Comparison of ENCODE assay signal across 8 cellular contexts in the genomic region with DNA sequence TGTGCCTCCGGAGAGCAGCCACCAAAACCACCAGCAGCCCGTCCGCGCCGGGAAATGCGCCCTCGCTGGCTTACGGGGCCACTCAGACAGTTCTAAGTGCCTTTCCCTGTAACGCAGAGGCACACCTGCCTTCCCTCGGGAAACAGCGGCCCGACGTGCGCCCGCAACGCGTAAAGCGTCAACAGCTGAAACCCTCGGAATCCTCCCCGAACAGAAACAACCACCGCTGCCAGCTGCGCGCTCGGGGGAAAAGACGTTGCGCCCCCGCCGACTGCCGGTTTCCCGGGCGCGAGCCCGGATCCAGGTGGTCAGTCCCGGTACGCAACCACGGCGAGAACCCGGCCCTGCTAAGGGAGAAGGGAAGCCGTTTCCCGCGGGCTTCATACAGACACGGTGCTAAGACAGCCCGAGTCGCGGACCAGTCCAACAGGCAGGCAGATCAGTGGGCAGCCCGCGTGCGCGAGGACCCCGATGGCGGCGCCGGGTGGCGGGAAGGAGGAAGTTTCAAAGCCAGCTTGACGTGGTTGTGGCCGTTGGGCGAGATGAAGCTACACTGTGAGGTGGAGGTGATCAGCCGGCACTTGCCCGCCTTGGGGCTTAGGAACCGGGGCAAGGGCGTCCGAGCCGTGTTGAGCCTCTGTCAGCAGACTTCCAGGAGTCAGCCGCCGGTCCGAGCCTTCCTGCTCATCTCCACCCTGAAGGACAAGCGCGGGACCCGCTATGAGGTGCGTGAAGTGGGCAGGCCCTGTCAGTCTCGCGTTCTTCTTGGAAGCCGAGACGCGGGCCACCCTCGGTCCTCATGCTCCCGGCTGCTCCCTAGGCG. TPM values are rescaled to one million over a fixed set of nuclear protein-coding genes. Genes with fewer than 3 reads are reported as not detected.
DNase-seq lines count a peak whose midpoint lies in the region; ATAC-seq and TF ChIP-seq lines count a peak whose summit lies in the region.

A gene with protein sequence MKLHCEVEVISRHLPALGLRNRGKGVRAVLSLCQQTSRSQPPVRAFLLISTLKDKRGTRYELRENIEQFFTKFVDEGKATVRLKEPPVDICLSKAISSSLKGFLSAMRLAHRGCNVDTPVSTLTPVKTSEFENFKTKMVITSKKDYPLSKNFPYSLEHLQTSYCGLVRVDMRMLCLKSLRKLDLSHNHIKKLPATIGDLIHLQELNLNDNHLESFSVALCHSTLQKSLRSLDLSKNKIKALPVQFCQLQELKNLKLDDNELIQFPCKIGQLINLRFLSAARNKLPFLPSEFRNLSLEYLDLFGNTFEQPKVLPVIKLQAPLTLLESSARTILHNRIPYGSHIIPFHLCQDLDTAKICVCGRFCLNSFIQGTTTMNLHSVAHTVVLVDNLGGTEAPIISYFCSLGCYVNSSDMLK (plus strand): TSS at position 462 of the 823 bp plus-strand sequence. CDS start 81 bp downstream, at position 543.

- TF ChIP-seq POLR2A in GM19099 (IDR thresholded peaks at IDR 0.05; ENCODE audit: extremely low read depth, insufficient read length, low read depth) = peak; percentile 85

- intact Hi-C loops in colonic mucosa (cut with DNase I) = no loop called here

- H3K36me3 ChIP-seq in colonic mucosa = no peaks in the 10 kb centered on the region

- no peak for TF ChIP-seq CTCF in colonic mucosa (IDR thresholded peaks at IDR 0.05)

- ATAC-seq in HG03432 (IDR thresholded peaks at IDR 0.05; ENCODE audit: unreplicated experiment) = peak; percentile 63

- DNase-seq in AML-193 (lab: John Stamatoyannopoulos, UW) = peak; percentile 71
- peak; percentile 73 for DNase-seq in NCI-H460 (ENCODE audit: extremely low read depth, low read depth)
- DNase-seq in activated CD4-positive, alpha-beta T cell treated with anti-CD3 and anti-CD28 coated beads for 48 hours = peak; percentile 90
- DNase-seq in colonic mucosa = peak; percentile 91
- peak; percentile 94 for DNase-seq in left kidney (ENCODE audit: low read depth, low spot score)
- peak; percentile 80 for DNase-seq in stimulated activated CD4-positive, alpha-beta T cell treated with anti-CD3 and anti-CD28 coated beads, Interleukin-1b, Interleukin-23, amount 100 ng/mL, for 48 hours

- no peaks in the 10 kb centered on the region for H3K27me3 ChIP-seq in colonic mucosa

- no peaks in the 10 kb centered on the region for H3K4me1 ChIP-seq in colonic mucosa

- H3K9me3 ChIP-seq in colonic mucosa = no peaks in the 10 kb centered on the region

- peak within 1 kb of the TSS; percentile 97 for H3K27ac ChIP-seq in colonic mucosa

- H3K9ac ChIP-seq in colonic mucosa (ENCODE audit: low read depth in 2 of 2, low read length in 2 of 2) = peak within 1 kb of the TSS; percentile 88 to 97

- H3K4me3 ChIP-seq in colonic mucosa = peak within 1 kb of the TSS; percentile 77

RNA-seq across cellular contexts. Expression of the gene that starts here (rescaled TPM):
- 42.7 and 51.9 TPM in 2 replicates for total RNA-seq in NCI-H460 (2014; rRNA removed; shearing (Covaris generic))
- 54.3 and 56.4 TPM in 2 replicates for polyA plus RNA-seq in NCI-H460 (2014; cell fraction: nucleus; rRNA removed)
- total RNA-seq in colonic mucosa = 10 to 100 TPM; 24.3 to 39.8 TPM

Comparison
In these comparisons a context has a peak if more than half of its experiments do, and no peak if none do; other contexts are left out.
1. Peak in every context shown above with its lines: DNase-seq, ATAC-seq, H3K4me3 ChIP-seq and H3K27ac ChIP-seq.